Comparison of ENCODE assay signal across 19 cellular contexts in the genomic region with DNA sequence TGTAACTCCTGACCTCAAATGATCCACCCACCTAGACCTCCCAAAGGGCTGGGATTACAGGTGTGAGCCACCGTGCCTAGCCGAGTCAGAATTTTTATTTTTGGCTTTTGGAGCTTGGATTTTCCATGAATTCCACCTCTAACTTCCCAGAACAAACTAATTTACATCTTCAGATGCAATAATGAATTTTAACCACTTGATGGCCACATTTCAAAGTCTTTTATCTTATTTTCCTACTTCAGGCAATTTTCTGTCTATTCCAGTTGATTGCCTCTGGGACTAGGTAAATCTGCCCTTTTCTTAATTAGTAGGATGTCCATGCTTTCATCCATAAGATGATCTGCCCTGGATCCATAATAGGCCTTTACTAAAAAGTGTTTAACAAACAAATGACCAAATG.
DNase-seq lines count a peak whose midpoint lies in the region; ATAC-seq and TF ChIP-seq lines count a peak whose summit lies in the region.
"Had no signal": no experiment of that assay in that cellular context is flagged by ENCODE, and none has a peak within 500 bp of the region (broad histone marks: within the 10 kb centered on the region; RNA-seq: fewer than 3 reads in every experiment).

No MANE protein-coding gene starts in this region.

- intact Hi-C loops in IMR-90 (cut with micrococcal nuclease) (loop anchor here (1.0 to 5.0 kb wide), 4 partner anchors 318 to 595 kb away; a partner anchor contains a TSS), testis (cut with DNase I; ENCODE audit: low total_unique reads) (no loop called here)

- ATAC-seq in DND-41 (ENCODE audit: insufficient read depth, low read depth) (no peak), IMR-90 (ENCODE audit: low read depth) (no peak)
- ATAC-seq in stimulated activated naive CD8-positive, alpha-beta T cell treated with anti-CD3 and anti-CD28 coated beads, Interleukin-15, Interleukin-2, amounts not matched to agents 100 U/mL and 50 U/mL, for 24 hours: no peak
- no peak for ATAC-seq in activated CD4-positive, CD25-positive, alpha-beta regulatory T cell treated with anti-CD3 and anti-CD28 coated beads, Interleukin-2, amount 50 U/mL, for 24 hours

- no peak overlapping the region for H4K91ac ChIP-seq in IMR-90 (ENCODE audit: insufficient read depth, low read depth, low read length)

- no peaks in the 10 kb centered on the region for H3K9me1 ChIP-seq in IMR-90 (ENCODE audit: insufficient read depth, low read length)

- no TSS peak for BruUV-seq in IMR-90 (replicated peaks; lab: Mats Ljungman, UMichigan)

- POLR2A ChIA-PET in IMR-90 (lab: Charles Lee; ENCODE audit: unreplicated experiment): no interaction called here

- no peak overlapping the region for H3K4ac ChIP-seq in IMR-90 (ENCODE audit: low read depth, low read length)

- H4K8ac ChIP-seq in IMR-90 (ENCODE audit: low read depth in 2 of 2, low read length in 2 of 2): no peak overlapping the region

- H3K4me1 ChIP-seq in DND-41 (ENCODE audit: insufficient read depth, low read length) (peaks cover 8% of the 10 kb centered on the region), IMR-90 (ENCODE audit: control insufficient read depth, insufficient read depth, low read length) (no peaks in the 10 kb centered on the region), testis (no peaks in the 10 kb centered on the region)
- H3K4me1 ChIP-seq: BE2C, left ventricle myocardium inferior, Peyer's patch, thyroid gland had no signal

- no peak overlapping the region for H3K56ac ChIP-seq in IMR-90 (ENCODE audit: extremely low read depth, insufficient read depth, low read length)

- H2BK120ac ChIP-seq in IMR-90 (ENCODE audit: low read depth, low read length): no peak overlapping the region

- no peak overlapping the region for H2AK9ac ChIP-seq in IMR-90 (replicated peaks; ENCODE audit: low read depth, low read length, poor library complexity)

- H3K18ac ChIP-seq in IMR-90 (ENCODE audit: low read depth, low read length): no peak overlapping the region

- H3K14ac ChIP-seq in IMR-90 (replicated peaks; ENCODE audit: low read depth, low read length): no peak overlapping the region

- dilution Hi-C loops in IMR-90 (cut with HindIII; ENCODE audit: low sequenced_read_pairs, unreplicated experiment): no loop called here

- H3K9me3 ChIP-seq in DND-41 (ENCODE audit: insufficient read depth, low read length, severe bottlenecking): peaks cover 15% of the 10 kb centered on the region
- H3K9me3 ChIP-seq in IMR-90 (ENCODE audit: control insufficient read depth, insufficient read depth, low read length): no peaks in the 10 kb centered on the region
- no peaks in the 10 kb centered on the region for H3K9me3 ChIP-seq in testis
- H3K9me3 ChIP-seq: BE2C, Peyer's patch, thyroid gland had no signal

- H3K27me3 ChIP-seq in DND-41 (ENCODE audit: insufficient read depth, low read length, poor library complexity): no peaks in the 10 kb centered on the region
- no peaks in the 10 kb centered on the region for H3K27me3 ChIP-seq in IMR-90 (ENCODE audit: control insufficient read depth, insufficient read depth, low read length)
- no peaks in the 10 kb centered on the region for H3K27me3 ChIP-seq in testis
- H3K27me3 ChIP-seq: BE2C, Peyer's patch, thyroid gland had no signal

- TF ChIP-seq CTCF in DND-41 (IDR thresholded peaks at IDR 0.05; ENCODE audit: borderline replicate concordance, extremely low read depth, low read length, poor library complexity, severe bottlenecking) (peak; percentile 52), IMR-90 (conservative IDR thresholded peaks at IDR 0.05; ENCODE audit: low read depth, low read length) (peak; percentile 21; the same call in 1 of the 2 replicates), testis (IDR thresholded peaks at IDR 0.05) (no peak)

- no peak overlapping the region for H4K5ac ChIP-seq in IMR-90 (ENCODE audit: low read depth, low read length)

- H3K27ac ChIP-seq in DND-41 (ENCODE audit: low read length): no peak overlapping the region
- no peak overlapping the region for H3K27ac ChIP-seq in IMR-90 (ENCODE audit: insufficient read depth, low read length)
- no peak overlapping the region for H3K27ac ChIP-seq in testis
- H3K27ac ChIP-seq: left ventricle myocardium inferior, Peyer's patch, thyroid gland had no signal

- H3K79me1 ChIP-seq in IMR-90 (ENCODE audit: low read depth in 1 of 2, low read length in 2 of 2): no peaks in the 10 kb centered on the region

- H2BK20ac ChIP-seq in IMR-90 (ENCODE audit: low read depth, low read length): no peak overlapping the region

- H3K9ac ChIP-seq in DND-41 (ENCODE audit: low read depth, low read length): no peak overlapping the region
- H3K9ac ChIP-seq in IMR-90 (ENCODE audit: low read depth, low read length): no peak overlapping the region

- no peak overlapping the region for H3K4me3 ChIP-seq in DND-41 (ENCODE audit: low read depth in 1 of 2, low read length in 2 of 2)
- H3K4me3 ChIP-seq in IMR-90 (ENCODE audit: insufficient read depth, low read depth, low read length): no peak overlapping the region
- no peak overlapping the region for H3K4me3 ChIP-seq in testis
- H3K4me3 ChIP-seq: left ventricle myocardium inferior, Peyer's patch, thyroid gland had no signal

- H4K20me1 ChIP-seq in DND-41 (ENCODE audit: insufficient read depth, low read length) (no peaks in the 10 kb centered on the region), IMR-90 (ENCODE audit: insufficient read depth, low read length) (no peaks in the 10 kb centered on the region)

- H3K4me2 ChIP-seq in DND-41 (ENCODE audit: insufficient read depth, low read length) (no peak overlapping the region), IMR-90 (ENCODE audit: low read depth, low read length) (no peak overlapping the region)

- H3K79me2 ChIP-seq in DND-41 (ENCODE audit: insufficient read depth, low read length): no peaks in the 10 kb centered on the region

- H2AK5ac ChIP-seq in IMR-90 (ENCODE audit: low read depth, low read length): no peak overlapping the region

- WGBS in IMR-90 (ENCODE audit: extremely low coverage in 2 of 2, insufficient read length in 1 of 2), 2 experiments: no CpG with 5 or more reads among the region's 2 CpGs
- 76 to 86% methylated on average over 2 of the region's 2 CpGs for WGBS in testis, 2 donors

- TF ChIP-seq RAD21 in IMR-90 (IDR thresholded peaks at IDR 0.05; ENCODE audit: low read length): peak; percentile 31; the same call in 1 of the 2 replicates

- no peak overlapping the region for H2BK5ac ChIP-seq in IMR-90 (ENCODE audit: low read depth, low read length, poor library complexity, severe bottlenecking)

- DNase-seq in DND-41: no peak
- DNase-seq in IMR-90: peak; percentile 4
- peak; percentile 8 for DNase-seq in SK-MEL-5 (ENCODE audit: low read depth, low spot score)
- peak; percentile 49 for DNase-seq in myocyte (ENCODE audit: low read depth)
- no peak for DNase-seq in stimulated activated naive CD8-positive, alpha-beta T cell treated with anti-CD3 and anti-CD28 coated beads, Interleukin-15, Interleukin-2, amounts not matched to agents 100 U/mL and 50 U/mL, for 24 hours
- no peak for DNase-seq in testis
- DNase-seq in GM19240 (ENCODE audit: insufficient read length, low spot score): no peak
- DNase-seq: activated CD4-positive, alpha-beta T cell treated with anti-CD3 and anti-CD28 coated beads, Interleukin-2, amount 50 U/mL, for 48 hours; activated T-cell treated with anti-CD3 and anti-CD28 coated beads, Interleukin-2, amount 50 U/mL, for 24 hours; BE2C; left ventricle myocardium inferior; NCI-H1694; NCI-H510A treated with DMSO at 0.1 percent for 48 hours; Peyer's patch; posterior cingulate gyrus; small intestine; SW 1271; thyroid gland had no signal

- no peak overlapping the region for H3K23ac ChIP-seq in IMR-90 (ENCODE audit: low read depth, low read length)

- in situ Hi-C loops in IMR-90 (cut with MboI; ENCODE audit: low sequenced_read_pairs): no loop called here
- in situ Hi-C loops in SK-MEL-5 (cut with HindIII; ENCODE audit: low pct_unique_long_range_greater_than_20kb, low sequenced_read_pairs): no loop called here

- H2AFZ ChIP-seq in DND-41 (ENCODE audit: low read depth, low read length) (no peak overlapping the region), IMR-90 (replicated peaks; ENCODE audit: low read length, poor library complexity) (no peak overlapping the region)

- TF ChIP-seq POLR2A in IMR-90 (IDR thresholded peaks at IDR 0.05; ENCODE audit: low read depth, low read length) (no peak), testis (IDR thresholded peaks at IDR 0.05) (no peak)

- H3K36me3 ChIP-seq in DND-41 (ENCODE audit: insufficient read depth, low read length) (no peaks in the 10 kb centered on the region), IMR-90 (ENCODE audit: control insufficient read depth, insufficient read depth, low read length) (no peaks in the 10 kb centered on the region), testis (ENCODE audit: low read depth, missing control alignments) (no peaks in the 10 kb centered on the region)
- H3K36me3 ChIP-seq: BE2C, left ventricle myocardium inferior, Peyer's patch, thyroid gland had no signal

- CTCF ChIA-PET in IMR-90 (lab: Yijun Ruan, JAX): no interaction called here

- H2BK15ac ChIP-seq in IMR-90 (ENCODE audit: low read depth, low read length): no peak overlapping the region

TF ChIP-seq in IMR-90, 13 proteins besides CTCF, POLR2A, EP300 and RAD21:
- TF ChIP-seq SMC3 (IDR thresholded peaks at IDR 0.05; ENCODE audit: low read depth, low read length) (peak; percentile 22; the same call in 1 of the 2 replicates), MAFK (IDR thresholded peaks at IDR 0.05; ENCODE audit: low read depth, low read length) (no peak)

Comparison
In these comparisons a context has a peak if more than half of its experiments do, and no peak if none do; other contexts are left out.
1. DNase-seq: peak in IMR-90 (single experiment), SK-MEL-5 (single experiment) and myocyte (single experiment); none in DND-41 (single experiment), stimulated activated naive CD8-positive, alpha-beta T cell treated with anti-CD3 and anti-CD28 coated beads, Interleukin-15, Interleukin-2, amounts not matched to agents 100 U/mL and 50 U/mL, for 24 hours (single experiment), testis (single experiment) and GM19240 (single experiment).
2. CTCF ChIP-seq: peak in DND-41 (single experiment) and IMR-90 (single experiment); none in testis (0 of 3).